Comparison of ENCODE assay signal across 8 cellular contexts in the genomic region with DNA sequence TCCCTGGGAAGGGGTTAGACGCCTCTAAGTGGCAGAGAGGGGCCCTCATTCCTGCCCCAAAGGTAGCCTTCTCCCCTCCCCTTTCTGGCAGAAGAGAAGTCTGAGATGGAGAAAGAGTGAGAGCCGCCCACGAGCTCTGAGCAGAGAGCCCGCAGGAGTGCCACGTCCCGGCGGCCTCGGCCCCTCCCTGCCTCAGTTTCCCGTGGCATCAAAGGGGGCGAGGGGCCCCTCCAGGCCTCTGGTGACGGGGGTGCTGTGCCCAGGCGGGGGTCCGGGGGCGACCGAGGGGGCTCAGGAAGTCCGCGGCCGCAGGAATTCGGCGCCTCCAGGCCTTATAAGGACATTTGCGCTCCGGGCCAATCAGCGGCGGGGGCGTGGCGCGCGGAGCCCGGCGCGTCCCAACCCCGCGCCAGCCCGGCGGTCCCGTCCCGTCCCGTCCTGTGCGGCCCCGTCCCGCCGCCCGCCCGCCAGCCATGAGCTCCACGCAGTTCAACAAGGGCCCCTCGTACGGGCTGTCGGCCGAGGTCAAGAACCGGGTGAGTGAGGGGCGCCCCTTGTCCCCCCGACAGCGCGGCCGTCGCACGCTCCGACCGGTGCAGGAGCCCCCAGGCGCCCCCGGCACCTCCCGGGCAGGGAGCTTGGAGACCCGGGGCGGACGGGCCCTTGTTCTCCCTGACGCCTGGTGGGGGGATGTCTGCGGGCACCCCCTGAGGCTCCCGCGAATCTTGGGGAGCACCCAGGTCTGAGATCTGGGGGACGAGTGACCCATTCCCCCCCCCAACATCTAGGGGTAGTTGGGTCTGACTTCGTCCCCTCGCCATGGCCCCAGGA. TPM values are rescaled to one million over a fixed set of nuclear protein-coding genes. Genes with fewer than 3 reads are reported as not detected.
A peak's percentile ranks its signal among the peaks of the same experiment; 100 is the strongest.
DNase-seq lines count a peak whose midpoint lies in the region; ATAC-seq, FAIRE-seq and TF ChIP-seq lines count a peak whose summit lies in the region.

A gene (plus strand): TSS at position 420 of the 831 bp plus-strand sequence. CDS start 54 bp downstream, at position 474.

- TF ChIP-seq EP300 in GM12878 (IDR thresholded peaks at IDR 0.05; ENCODE audit: borderline replicate concordance in 1 of 2, control insufficient read depth in 1 of 2, low read depth in 2 of 2, low read length in 2 of 2), result no peak

- peak; percentile 89 for TF ChIP-seq POLR2A in GM12878 (IDR thresholded peaks at IDR 0.05; ENCODE audit: low read depth, low read length)
- peak; percentile 45 to 71 for TF ChIP-seq POLR2A in gastrocnemius medialis (IDR thresholded peaks at IDR 0.05)

- H3K27me3 ChIP-seq in HUES48 (ENCODE audit: control insufficient read depth, insufficient read depth, low read length) (no peaks in the 10 kb centered on the region), GM12878 (replicated peaks in 1 of 2; ENCODE audit: control insufficient read depth in 2 of 2, insufficient read depth in 2 of 2, low read length in 1 of 2) (no peaks in the 10 kb centered on the region), hepatocyte (no peaks in the 10 kb centered on the region), gastrocnemius medialis (peaks cover 21 to 36% (median 32%) of the 10 kb centered on the region in 3 donors)

- RAD21 ChIA-PET in GM12878 (lab: Charles Lee; ENCODE audit: unreplicated experiment), result interaction anchor here (0.5 to 4.9 kb wide), 8 partner anchors 12 to 240 kb away, joined by 3 to 39 read pairs (median 4); a partner anchor contains a TSS

- no peak for TF ChIP-seq RAD21 in GM12878 (IDR thresholded peaks at IDR 0.05; ENCODE audit: insufficient read depth, low read depth, low read length)

- 0 out of 2 replicates have a peak, but pooled peaks cover 4% of the 10 kb centered on the region for H4K20me1 ChIP-seq in GM12878 (ENCODE audit: control insufficient read depth, insufficient read depth)
- peaks cover 29% of the 10 kb centered on the region for H4K20me1 ChIP-seq in hepatocyte (ENCODE audit: insufficient read depth, poor library complexity, severe bottlenecking)

- SMC1A ChIA-PET in GM12878 (lab: Charles Lee; ENCODE audit: uncharacterized antibody, unreplicated experiment), result interaction anchor here (0.8 to 1.1 kb wide), 3 partner anchors 12 to 77 kb away, joined by 3 to 8 read pairs (median 3); a partner anchor contains a TSS

- TF ChIP-seq CTCF in GM12878 (IDR thresholded peaks at IDR 0.05 in 2 of 3, conservative IDR thresholded peaks at IDR 0.05 in 1 of 3; ENCODE audit: control insufficient read depth in 2 of 3, extremely low read depth in 1 of 3, insufficient read depth in 1 of 3, low read depth in 3 of 3, low read length in 3 of 3), result no peak
- no peak for TF ChIP-seq CTCF in hepatocyte (IDR thresholded peaks at IDR 0.05; ENCODE audit: poor library complexity)
- TF ChIP-seq CTCF in gastrocnemius medialis (IDR thresholded peaks at IDR 0.05 in 4 of 5, conservative IDR thresholded peaks at IDR 0.05 in 1 of 5), result no peak

- H3K4me1 ChIP-seq in HUES48 (ENCODE audit: control insufficient read depth, insufficient read depth, low read length) (no peaks in the 10 kb centered on the region), GM12878 (ENCODE audit: control insufficient read depth, insufficient read depth, low read length) (peaks cover 6% of the 10 kb centered on the region), hepatocyte (ENCODE audit: insufficient read depth) (peaks cover 31% of the 10 kb centered on the region), gastrocnemius medialis (peaks cover 0 to 12% of the 10 kb centered on the region in 2 donors)

- CTCF ChIA-PET in GM12878 (lab: Yijun Ruan, JAX), result interaction anchor here (1.0 to 2.3 kb wide), 7 partner anchors 10 to 213 kb away, joined by 3 to 11 read pairs (median 5); no protein-coding TSS in a partner anchor

- TSS peak; percentile 90 for BruUV-seq in GM12878 (replicated peaks; lab: Mats Ljungman, UMichigan)

- H3K36me3 Mint-ChIP-seq in T-helper 17 cell (ENCODE audit: low read depth), result peaks cover 2% of the 10 kb centered on the region

- H3K9me3 ChIP-seq in HUES48 (ENCODE audit: control insufficient read depth, insufficient read depth, low read length) (no peaks in the 10 kb centered on the region), T-helper 17 cell (ENCODE audit: control insufficient read depth, low read length, poor library complexity, severe bottlenecking) (no peaks in the 10 kb centered on the region), GM12878 (replicated peaks; ENCODE audit: control insufficient read depth, insufficient read depth, low read length) (no peaks in the 10 kb centered on the region), hepatocyte (ENCODE audit: low read depth) (no peaks in the 10 kb centered on the region), gastrocnemius medialis (no peaks in the 10 kb centered on the region)

- H3K9me2 ChIP-seq in hepatocyte (replicated peaks; ENCODE audit: insufficient read depth), result no peaks in the 10 kb centered on the region

- peak within 1 kb of the TSS; percentile 99 for H3K9ac ChIP-seq in HUES48 (ENCODE audit: low read depth, low read length)
- H3K9ac ChIP-seq in GM12878 (ENCODE audit: control insufficient read depth, insufficient read depth, low read length), result peak within 1 kb of the TSS; percentile 90

- WGBS in GM12878 (ENCODE audit: insufficient coverage, insufficient replicate concordance, low lambda C conversion rate, missing lambda C conversion rate), result under 1% methylated on average over 54 of the region's 72 CpGs
- WGBS in hepatocyte (ENCODE audit: low lambda C conversion rate, missing lambda C conversion rate), result under 1% methylated on average over 29 of the region's 72 CpGs

- peak within 1 kb of the TSS; percentile 97 for H3K4me3 ChIP-seq in HUES48 (ENCODE audit: low read depth, low read length)
- H3K4me3 ChIP-seq in GM12878, result peak within 1 kb of the TSS; percentile 90
- H3K4me3 ChIP-seq in hepatocyte, result peak within 1 kb of the TSS; percentile 99
- peak within 1 kb of the TSS; percentile 46 to 62 (median 58) for H3K4me3 ChIP-seq in gastrocnemius medialis

- H3K4me2 ChIP-seq in GM12878 (ENCODE audit: control insufficient read depth, insufficient read depth) (peak within 1 kb of the TSS; percentile 98), hepatocyte (peak within 1 kb of the TSS; percentile 100)

- H3K4me1 Mint-ChIP-seq in T-helper 17 cell, result peaks cover 28% of the 10 kb centered on the region

- no peaks in the 10 kb centered on the region for H3K27me3 Mint-ChIP-seq in T-helper 17 cell

- H3K79me2 ChIP-seq in GM12878 (ENCODE audit: control insufficient read depth, insufficient read depth, low read length) (peaks cover 48% of the 10 kb centered on the region), hepatocyte (peaks cover 57% of the 10 kb centered on the region)

- peak; percentile 75 for DNase-seq in ACHN
- peak; percentile 42 to 69 (median 60) for DNase-seq in T-helper 17 cell
- DNase-seq in GM12878 (ENCODE audit: low read depth, low spot score), result no peak
- peak; percentile 93 for DNase-seq in hepatocyte (ENCODE audit: low spot score)
- DNase-seq in gastrocnemius medialis, result peak in 1 of 2 donors; percentile 54
- DNase-seq in globus pallidus (ENCODE audit: low spot score), result no peak

- peaks cover 19% of the 10 kb centered on the region for H3K36me3 ChIP-seq in HUES48 (ENCODE audit: control insufficient read depth, insufficient read depth, low read length)
- peaks cover 0 to 6% of the 10 kb centered on the region in 2 experiments; a peak in 3 of 4 replicates for H3K36me3 ChIP-seq in GM12878 (ENCODE audit: control insufficient read depth in 2 of 2, insufficient read depth in 2 of 2, low read length in 1 of 2)
- H3K36me3 ChIP-seq in hepatocyte (replicated peaks; ENCODE audit: insufficient read depth, low read depth), result no peaks in the 10 kb centered on the region
- no peaks in the 10 kb centered on the region for H3K36me3 ChIP-seq in gastrocnemius medialis

- H3K4me3 Mint-ChIP-seq in T-helper 17 cell, result peak within 1 kb of the TSS; percentile 96

- FAIRE-seq in GM12878 (lab: Jason Lieb, UNC), result no peak

- peak within 1 kb of the TSS; percentile 86 for H2AFZ ChIP-seq in GM12878 (ENCODE audit: control insufficient read depth, low read depth, low read length)
- H2AFZ ChIP-seq in hepatocyte, result peak within 1 kb of the TSS; percentile 93

- POLR2A ChIA-PET in GM12878 (lab: Charles Lee), result interaction anchor here (0.6 to 4.7 kb wide), 16 partner anchors 10 to 240 kb away, joined by 3 to 83 read pairs (median 5); a partner anchor contains a TSS

- intact Hi-C loops in GM12878 (cut with micrococcal nuclease; ENCODE audit: unreplicated experiment), result no loop called here
- intact Hi-C loops in gastrocnemius medialis (cut with DNase I; ENCODE audit: low total_unique reads), result no loop called here

- H3K27ac ChIP-seq in HUES48 (ENCODE audit: low read depth, low read length) (peak within 1 kb of the TSS; percentile 99), GM12878 (ENCODE audit: control insufficient read depth, insufficient read depth) (peak within 1 kb of the TSS; percentile 92), hepatocyte (peak within 1 kb of the TSS; percentile 100), gastrocnemius medialis (peak within 1 kb of the TSS; percentile 42 to 80 (median 74))

- peak within 1 kb of the TSS; percentile 90 for H3K27ac Mint-ChIP-seq in T-helper 17 cell

- ATAC-seq in GM18907 (IDR thresholded peaks at IDR 0.05; ENCODE audit: unreplicated experiment), result peak; percentile 44
- ATAC-seq in T-helper 17 cell, result peak; percentile 41
- peak; percentile 84 for ATAC-seq in GM12878
- peak in 1 of 2 donors; percentile 51 for ATAC-seq in gastrocnemius medialis

- in situ Hi-C loops in ACHN (cut with HindIII; ENCODE audit: low pct_ligation_motif_present, low pct_unique_long_range_greater_than_20kb, low sequenced_read_pairs) (no loop called here), GM12878 (cut with MboI) (no loop called here), gastrocnemius medialis (cut with MboI; ENCODE audit: low sequenced_read_pairs in 4 of 4) (no loop called here)

RNA-seq across cellular contexts. Expression of the gene that starts here (rescaled TPM):
- total RNA-seq in T-helper 17 cell, result 100 to 1,000 TPM; 263 to 301 TPM
- 28.5 and 30.8 TPM in 2 replicates for total RNA-seq in GM12878 (2013; cell fraction: nucleolus; rRNA removed)
- 154 and 195 TPM in 2 replicates for total RNA-seq in GM12878 (2014; rRNA removed)
- 95.8 and 115 TPM in 2 replicates for total RNA-seq in GM12878 (2014; rRNA removed; fragmentation: Illumina TruSeq; extraction: Trizol)
- 289 and 311 TPM in 2 replicates for total RNA-seq in GM12878 (2021)
- polyA plus RNA-seq in GM12878 (2011; ENCODE audit: low read depth), result 64.3 TPM
- polyA plus RNA-seq in GM12878 (2011; rRNA removed), result 28.6 and 54.2 TPM in 2 replicates
- polyA plus RNA-seq in GM12878 (2011; cell fraction: cytosol; rRNA removed), result 104 and 118 TPM in 2 replicates
- polyA plus RNA-seq in GM12878 (2011; cell fraction: nucleus; rRNA removed), result 80.2 and 133 TPM in 2 replicates
- polyA plus RNA-seq in GM12878 (2012), result 117 and 149 TPM in 2 replicates
- polyA plus RNA-seq in GM12878 (2014; fragmentation: Illumina TruSeq; extraction: Trizol), result 60.1 and 168 TPM in 2 replicates
- polyA plus RNA-seq in GM12878 (2014; fragmentation: Nextera tagmentation; extraction: Ambion mirVana), result 10 to 100 TPM; 34.7 to 42.5 TPM
- 177 and 213 TPM in 2 replicates for polyA plus RNA-seq in GM12878 (2014; rRNA removed)
- polyA plus RNA-seq in GM12878 (2016; fragmentation: Nextera tagmentation; extraction: Ambion mirVana), result 100 to 1,000 TPM; 269 to 273 TPM
- 71.8 and 98.5 TPM in 2 replicates for polyA minus RNA-seq in GM12878 (2011; rRNA and poly(A)+ RNA removed)
- polyA minus RNA-seq in GM12878 (2011; cell fraction: cytosol; rRNA and poly(A)+ RNA removed), result 91.4 and 128 TPM in 2 replicates
- 14.9 and 31.0 TPM in 2 replicates for polyA minus RNA-seq in GM12878 (2011; cell fraction: nucleus; rRNA and poly(A)+ RNA removed)
- 88.5 and 115 TPM in 2 replicates for total RNA-seq in hepatocyte
- 229 and 247 TPM in 2 replicates for polyA plus RNA-seq in hepatocyte
- 10 to 100 TPM in 1 of 4 donors, 1 to 10 TPM in 3; 2.2 to 10.1 (median 4.1) TPM for total RNA-seq in gastrocnemius medialis

Comparison
In these comparisons a context has a peak if more than half of its experiments do, and no peak if none do; other contexts are left out.
1. DNase-seq: peak in ACHN (single experiment), T-helper 17 cell (3 of 3) and hepatocyte (single experiment); none in GM12878 (single experiment) and globus pallidus (single experiment).
2. Peak in every context shown above with its lines, with median percentiles within 50 percentile points of each other: H3K27ac ChIP-seq and H3K4me3 ChIP-seq.